ENCODE assay signal across 9 cellular contexts in genomic region chr3:195133462-195133861, GRCh38.
A peak's percentile ranks its signal among the peaks of the same experiment; 100 is the strongest.
DNase-seq lines count a peak whose midpoint lies in the region; ATAC-seq lines count a peak whose summit lies in the region.
"Had no signal": no experiment of that assay in that cellular context is flagged by ENCODE, and none has a peak within 500 bp of the region (broad histone marks: within the 10 kb centered on the region; RNA-seq: fewer than 3 reads in every experiment).

No MANE protein-coding gene starts in this region.

- H3K79me2 ChIP-seq in ACC112 (ENCODE audit: control insufficient read depth, insufficient read depth, low read length, unreplicated experiment), result no peaks in the 10 kb centered on the region

- DNase-seq in activated CD4-positive, alpha-beta T cell treated with anti-CD3 and anti-CD28 coated beads for 4 hours, result peak; percentile 31 to 32
- DNase-seq in globus pallidus (ENCODE audit: low spot score) (peak; percentile 55), Kasumi-1 (lab: John Stamatoyannopoulos, UW) (no peak)

- H3K27me3 ChIP-seq in ACC112 (ENCODE audit: insufficient read depth, low read length), result no peaks in the 10 kb centered on the region
- H3K27me3 ChIP-seq: body of pancreas had no signal

- H2AFZ ChIP-seq in ACC112 (ENCODE audit: low read length, unreplicated experiment), result no peak overlapping the region

- peak overlapping the region; percentile 68; the same call in 1 of the 2 replicates for H3K27ac ChIP-seq in ACC112 (ENCODE audit: low read depth, low read length)
- H3K27ac ChIP-seq: body of pancreas had no signal

- peaks cover 26% of the 10 kb centered on the region for H3K4me1 ChIP-seq in ACC112 (ENCODE audit: control insufficient read depth, insufficient read depth, low read length, unreplicated experiment)
- H3K4me1 ChIP-seq: body of pancreas had no signal

- ATAC-seq in GM19455 (IDR thresholded peaks at IDR 0.05; ENCODE audit: unreplicated experiment) (peak; percentile 36), HG03175 (IDR thresholded peaks at IDR 0.05; ENCODE audit: unreplicated experiment) (no peak), GM19023 (IDR thresholded peaks at IDR 0.05; ENCODE audit: unreplicated experiment) (no peak), HG03025 (IDR thresholded peaks at IDR 0.05; ENCODE audit: low FRiP score, unreplicated experiment) (no peak)
- ATAC-seq: body of pancreas had no signal

- H3K4me3 ChIP-seq in ACC112 (ENCODE audit: low read depth, low read length), result no peak overlapping the region
- H3K4me3 ChIP-seq: body of pancreas had no signal

- H3K36me3 ChIP-seq in ACC112 (ENCODE audit: insufficient read depth, low read length), result no peaks in the 10 kb centered on the region

Comparison
In these comparisons a context has a peak if more than half of its experiments do, and no peak if none do; other contexts are left out.
1. DNase-seq: peak in activated CD4-positive, alpha-beta T cell treated with anti-CD3 and anti-CD28 coated beads for 4 hours (2 of 2) and globus pallidus (single experiment); none in Kasumi-1 (0 of 2).